ENCODE assay signal across 8 cellular contexts in the genomic region with DNA sequence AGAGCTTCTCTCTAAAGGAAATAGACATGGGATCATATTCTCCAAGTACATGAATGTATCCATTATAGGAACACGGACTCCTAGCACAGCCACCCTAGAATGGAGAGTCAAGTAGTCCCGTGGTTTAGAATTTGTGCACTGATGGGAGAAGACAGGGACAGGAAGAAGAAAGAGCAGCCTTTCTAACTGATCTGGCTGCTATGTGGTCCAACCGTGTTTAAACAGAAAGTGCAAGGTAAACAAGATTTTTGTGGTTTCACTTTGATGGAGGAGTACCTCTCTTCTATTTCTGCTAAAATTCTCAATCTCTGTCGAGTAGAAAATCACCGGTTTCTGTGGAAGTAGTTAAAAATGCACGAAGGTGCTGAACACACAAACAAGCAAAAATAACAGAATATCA.
DNase-seq lines count a peak whose midpoint lies in the region; ATAC-seq, FAIRE-seq and TF ChIP-seq lines count a peak whose summit lies in the region.
"Had no signal": no experiment of that assay in that cellular context is flagged by ENCODE, and none has a peak within 500 bp of the region (broad histone marks: within the 10 kb centered on the region; RNA-seq: fewer than 3 reads in every experiment).

No MANE protein-coding gene starts in this region.

- ATAC-seq in GM18499 (IDR thresholded peaks at IDR 0.05; ENCODE audit: insufficient read depth, unreplicated experiment) (peak; percentile 93), HG03520 (IDR thresholded peaks at IDR 0.05; ENCODE audit: unreplicated experiment) (peak; percentile 98)

- H3K36me3 ChIP-seq in bronchial epithelial cell (ENCODE audit: control insufficient read depth, insufficient read depth, low read length) = no peaks in the 10 kb centered on the region

- TF ChIP-seq CTCF in GM20000 (IDR thresholded peaks at IDR 0.05; ENCODE audit: extremely low read depth, missing control alignments) (no peak), bronchial epithelial cell (IDR thresholded peaks at IDR 0.05; ENCODE audit: insufficient read depth, low read length, severe bottlenecking) (no peak)

- in situ Hi-C loops in ACHN (cut with HindIII; ENCODE audit: low pct_ligation_motif_present, low pct_unique_long_range_greater_than_20kb, low sequenced_read_pairs) = no loop called here

- no peak for FAIRE-seq in bronchial epithelial cell (lab: Jason Lieb, UNC)

- DNase-seq in GM20000 (ENCODE audit: low spot score) = peak; percentile 54
- DNase-seq in bronchial epithelial cell (ENCODE audit: low read depth) = peak; percentile 1
- no peak for DNase-seq in ACHN
- no peak for DNase-seq in DMS 273 (lab: John Stamatoyannopoulos, UW; ENCODE audit: unreplicated experiment)
- DNase-seq in HT-29 (ENCODE audit: low spot score) = no peak

- H3K27me3 ChIP-seq in bronchial epithelial cell (ENCODE audit: control insufficient read depth, insufficient read depth, low read length) = no peaks in the 10 kb centered on the region

- no peak overlapping the region for H3K4me3 ChIP-seq in bronchial epithelial cell (ENCODE audit: low read depth, low read length)
- H3K4me3 ChIP-seq: SK-N-MC had no signal

Comparison
In these comparisons a context has a peak if more than half of its experiments do, and no peak if none do; other contexts are left out.
1. DNase-seq: peak in GM20000 (single experiment) and bronchial epithelial cell (single experiment); none in ACHN (single experiment), DMS 273 (single experiment) and HT-29 (single experiment).